In genomic region chr20:44644384-44645131, GRCh38 we compare ENCODE assay signal across 1 cellular context.
TF ChIP-seq lines count a peak whose summit lies in the region.

No MANE protein-coding gene starts in this region.

TF ChIP-seq in GM12878, 131 proteins besides CTCF, POLR2A, EP300 and RAD21 (continued from another document):
- TF ChIP-seq ZBTB11 (CRISPR knock-in tag; IDR thresholded peaks at IDR 0.05) (no peak), E2F4 (IDR thresholded peaks at IDR 0.05; ENCODE audit: low read depth, low read length) (no peak), NFYA (IDR thresholded peaks at IDR 0.05; ENCODE audit: borderline replicate concordance, low read depth, low read length) (no peak), ATF2 (IDR thresholded peaks at IDR 0.05; ENCODE audit: low read length) (no peak), USF1 (IDR thresholded peaks at IDR 0.05; ENCODE audit: borderline replicate concordance, extremely low read length, insufficient read depth, low read depth, low read length) (no peak), CBX5 (IDR thresholded peaks at IDR 0.05; ENCODE audit: low read depth) (no peak), SIN3A (IDR thresholded peaks at IDR 0.05; ENCODE audit: low read depth, low read length) (no peak), ZBED1 (IDR thresholded peaks at IDR 0.05; ENCODE audit: borderline replicate concordance) (no peak), RELB (IDR thresholded peaks at IDR 0.05; ENCODE audit: low read depth) (peak; percentile 56; the same call in 1 of the 2 replicates), DPF2 (IDR thresholded peaks at IDR 0.05) (0 out of 2 replicates have a peak, but pooled peaks have one; percentile 15), SMC3 (IDR thresholded peaks at IDR 0.05; ENCODE audit: borderline replicate concordance, low read length) (no peak), CHD4 (IDR thresholded peaks at IDR 0.05) (no peak), IRF5 (IDR thresholded peaks at IDR 0.05; ENCODE audit: borderline replicate concordance) (no peak), RUNX3 (IDR thresholded peaks at IDR 0.05; ENCODE audit: low read length) (no peak), MXI1 (IDR thresholded peaks at IDR 0.05; ENCODE audit: low read depth, low read length) (no peak), HCFC1 (IDR thresholded peaks at IDR 0.05; ENCODE audit: low read length) (no peak; the same call in 1 of the 2 replicates), BCL11A (IDR thresholded peaks at IDR 0.05; ENCODE audit: low read depth, low read length) (no peak), TCF12 (IDR thresholded peaks at IDR 0.05; ENCODE audit: low read depth, low read length) (no peak), NBN (IDR thresholded peaks at IDR 0.05) (no peak)
